ENCODE assay signal across 23 cellular contexts in genomic region chrX:145532176-145532780, GRCh38.
"Had no signal": no experiment of that assay in that cellular context is flagged by ENCODE, and none has a peak within 500 bp of the region (broad histone marks: within the 10 kb centered on the region; RNA-seq: fewer than 3 reads in every experiment).

No MANE protein-coding gene starts in this region.

- H3K9me3 Mint-ChIP-seq: type B pancreatic cell had no signal

- H3K9me3 ChIP-seq: gastrocnemius medialis, neutrophil, pancreas, right lobe of liver, testis, tibial artery had no signal

- H3K4me1 Mint-ChIP-seq: memory B cell, natural killer cell had no signal

- H3K4me3 Mint-ChIP-seq: memory B cell, natural killer cell, type B pancreatic cell had no signal

- H3K27ac ChIP-seq: dorsolateral prefrontal cortex, epithelial cell of prostate, gastrocnemius medialis, neutrophil, pancreas, right lobe of liver, testis, tibial artery had no signal

- H3K27me3 ChIP-seq: gastrocnemius medialis, neutrophil, pancreas, right lobe of liver, testis, tibial artery had no signal

- DNase-seq: dorsolateral prefrontal cortex; effector CD4-positive, alpha-beta T cell; foreskin fibroblast; gastrocnemius medialis; head of caudate nucleus; natural killer cell; pancreas; right lobe of liver; small intestine; stimulated activated CD4-positive, alpha-beta T cell treated with anti-CD3 and anti-CD28 coated beads, Interleukin-15, amount 100 ng/mL, for 24 hours; stimulated activated CD4-positive, alpha-beta T cell treated with anti-CD3 and anti-CD28 coated beads, Interleukin-2, amount 100 ng/mL, for 48 hours; stimulated activated CD8-positive, alpha-beta memory T cell treated with anti-CD3 and anti-CD28 coated beads, Interleukin-4, amount 100 ng/mL, for 48 hours; stimulated activated naive CD4-positive, alpha-beta T cell treated with Interleukin-2 at 50 U/mL for 16 hours; substantia nigra; testis; tibial artery had no signal

- H3K4me1 ChIP-seq: gastrocnemius medialis, pancreas, right lobe of liver, testis, tibial artery had no signal

- H3K27ac Mint-ChIP-seq: memory B cell, natural killer cell, type B pancreatic cell had no signal

- H3K36me3 ChIP-seq: gastrocnemius medialis, neutrophil, pancreas, right lobe of liver, tibial artery had no signal

- FAIRE-seq: colon, pancreas, small intestine had no signal

- H3K36me3 Mint-ChIP-seq: memory B cell, natural killer cell, type B pancreatic cell had no signal

- H3K4me3 ChIP-seq: dorsolateral prefrontal cortex, gastrocnemius medialis, lung, pancreas, right lobe of liver, testis, tibial artery had no signal

- ATAC-seq: esophagus mucosa, gastrocnemius medialis, natural killer cell, pancreas had no signal

- H3K27me3 Mint-ChIP-seq: memory B cell, type B pancreatic cell had no signal
